In genomic region chr14:21026251-21026987, GRCh38 we compare ENCODE assay signal across 13 cellular contexts. TPM values are rescaled to one million over a fixed set of nuclear protein-coding genes. Genes with fewer than 3 reads are reported as not detected.
A peak's percentile ranks its signal among the peaks of the same experiment; 100 is the strongest.
DNase-seq lines count a peak whose midpoint lies in the region; ATAC-seq, FAIRE-seq and TF ChIP-seq lines count a peak whose summit lies in the region.
"Had no signal": no experiment of that assay in that cellular context is flagged by ENCODE, and none has a peak within 500 bp of the region (broad histone marks: within the 10 kb centered on the region; RNA-seq: fewer than 3 reads in every experiment).

No MANE protein-coding gene starts in this region.

- H3K27ac ChIP-seq in CD8-positive, alpha-beta memory T cell (ENCODE audit: low read depth, low read length), result peak overlapping the region; percentile 29
- H3K27ac ChIP-seq in astrocyte (ENCODE audit: low read depth, low read length), result no peak overlapping the region
- H3K27ac ChIP-seq in kidney (ENCODE audit: low read depth in 2 of 2, low read length in 2 of 2), result peak overlapping the region; percentile 49 to 89
- peak overlapping the region; percentile 89 for H3K27ac ChIP-seq in rectal smooth muscle tissue (ENCODE audit: low read depth, low read length)
- H3K27ac ChIP-seq: SK-N-MC had no signal

- peak overlapping the region in 4 of 8 donors; percentile 26 to 68 (median 61) for H3K27ac Mint-ChIP-seq in CD8-positive, alpha-beta memory T cell
- no peak overlapping the region for H3K27ac Mint-ChIP-seq in astrocyte (ENCODE audit: unreplicated experiment)

- ATAC-seq in HG03378 (IDR thresholded peaks at IDR 0.05; ENCODE audit: unreplicated experiment), result no peak
- no peak for ATAC-seq in GM18867 (IDR thresholded peaks at IDR 0.05; ENCODE audit: unreplicated experiment)

- H3K4me3 ChIP-seq in CD8-positive, alpha-beta memory T cell (ENCODE audit: low read length), result no peak overlapping the region
- H3K4me3 ChIP-seq in astrocyte (ENCODE audit: insufficient read depth, low read depth, low read length) (no peak overlapping the region), kidney (ENCODE audit: low read length in 2 of 2) (peak overlapping the region in 1 of 2 donors; percentile 67), rectal smooth muscle tissue (ENCODE audit: low read length) (peak overlapping the region; percentile 44)

- H3K79me2 ChIP-seq in astrocyte (ENCODE audit: insufficient read depth, low read length), result no peaks in the 10 kb centered on the region

- H4K20me1 ChIP-seq in astrocyte (ENCODE audit: insufficient read depth, low read length), result no peaks in the 10 kb centered on the region

- no peaks in the 10 kb centered on the region for H3K9me3 ChIP-seq in CD8-positive, alpha-beta memory T cell (ENCODE audit: low read length)
- H3K9me3 ChIP-seq in astrocyte (ENCODE audit: insufficient read depth, low read depth, low read length) (no peaks in the 10 kb centered on the region), kidney (ENCODE audit: control insufficient read depth in 1 of 2, low read length in 2 of 2) (no peaks in the 10 kb centered on the region)

- DNase-seq in CD8-positive, alpha-beta memory T cell, result no peak
- DNase-seq in astrocyte (ENCODE audit: low read depth) (no peak), kidney (no peak), NCI-H2227 (lab: John Stamatoyannopoulos, UW; ENCODE audit: unreplicated experiment) (no peak), LoVo (ENCODE audit: low spot score) (no peak)
- DNase-seq: DMS53, NCI-H226 had no signal

- H3K36me3 Mint-ChIP-seq in CD8-positive, alpha-beta memory T cell, result peaks cover 0 to 9% (median 2%) of the 10 kb centered on the region in 3 donors
- peaks cover 5% of the 10 kb centered on the region for H3K36me3 Mint-ChIP-seq in astrocyte (ENCODE audit: low read depth, unreplicated experiment)

- POLR2A ChIA-PET in CD8-positive, alpha-beta memory T cell (lab: Charles Lee), result no interaction called here

- no peak overlapping the region for H3K9ac ChIP-seq in astrocyte (ENCODE audit: low read length)
- H3K9ac ChIP-seq in kidney (ENCODE audit: low read length in 2 of 2), result no peak overlapping the region
- no peak overlapping the region for H3K9ac ChIP-seq in rectal smooth muscle tissue (ENCODE audit: low read length)

- CTCF ChIA-PET in CD8-positive, alpha-beta memory T cell (lab: Charles Lee), result interaction anchor here (0.7 to 1.6 kb wide), 5 partner anchors 12 to 78 kb away, joined by 3 to 6 read pairs (median 4); no protein-coding TSS in a partner anchor

- intact Hi-C loops in kidney (cut with DNase I), result no loop called here

- H3K4me2 ChIP-seq in astrocyte (ENCODE audit: low read length), result peak overlapping the region; percentile 81

- no peaks in the 10 kb centered on the region for H3K9me3 Mint-ChIP-seq in CD8-positive, alpha-beta memory T cell
- peaks cover 5% of the 10 kb centered on the region for H3K9me3 Mint-ChIP-seq in astrocyte (ENCODE audit: unreplicated experiment)

- H3K4me3 Mint-ChIP-seq in CD8-positive, alpha-beta memory T cell, result peak overlapping the region; percentile 53 to 93 (median 89)
- H3K4me3 Mint-ChIP-seq in astrocyte (ENCODE audit: unreplicated experiment), result peak overlapping the region; percentile 59

- FAIRE-seq in astrocyte (lab: Jason Lieb, UNC) (no peak), kidney (lab: Jason Lieb, UNC) (no peak)
- FAIRE-seq: endometrium had no signal

- no peaks in the 10 kb centered on the region for H3K27me3 ChIP-seq in CD8-positive, alpha-beta memory T cell (ENCODE audit: insufficient read depth, low read length, poor library complexity, severe bottlenecking)
- H3K27me3 ChIP-seq in astrocyte (ENCODE audit: insufficient read depth, low read length), result peaks cover 23% of the 10 kb centered on the region
- H3K27me3 ChIP-seq in rectal smooth muscle tissue (ENCODE audit: control insufficient read depth, insufficient read depth, low read length), result no peaks in the 10 kb centered on the region

- H3K36me3 ChIP-seq in CD8-positive, alpha-beta memory T cell (ENCODE audit: insufficient read depth, low read length), result no peaks in the 10 kb centered on the region
- no peaks in the 10 kb centered on the region for H3K36me3 ChIP-seq in astrocyte (ENCODE audit: insufficient read depth, low read length)
- peaks cover 0 to under 1% of the 10 kb centered on the region in 2 donors for H3K36me3 ChIP-seq in kidney (ENCODE audit: control insufficient read depth in 1 of 2, insufficient read depth in 2 of 2, low read length in 2 of 2)
- no peaks in the 10 kb centered on the region for H3K36me3 ChIP-seq in rectal smooth muscle tissue (ENCODE audit: control insufficient read depth, insufficient read depth, low read length)

- peaks cover 20 to 24% (median 23%) of the 10 kb centered on the region in 3 donors for H3K4me1 Mint-ChIP-seq in CD8-positive, alpha-beta memory T cell
- H3K4me1 Mint-ChIP-seq in astrocyte (ENCODE audit: low read depth, unreplicated experiment), result peaks cover 13% of the 10 kb centered on the region

- TF ChIP-seq CTCF in astrocyte (IDR thresholded peaks at IDR 0.05; ENCODE audit: insufficient read depth, low read depth, low read length) (no peak), kidney (IDR thresholded peaks at IDR 0.05; ENCODE audit: borderline replicate concordance, extremely low read depth, insufficient read depth) (no peak)

- peaks cover 13% of the 10 kb centered on the region for H3K4me1 ChIP-seq in CD8-positive, alpha-beta memory T cell (ENCODE audit: insufficient read depth, low read length)
- H3K4me1 ChIP-seq in astrocyte (ENCODE audit: insufficient read depth, low read length), result peaks cover 7% of the 10 kb centered on the region
- peaks cover 5 to 8% of the 10 kb centered on the region in 2 donors for H3K4me1 ChIP-seq in kidney (ENCODE audit: control insufficient read depth in 1 of 2, insufficient read depth in 1 of 2, low read depth in 1 of 2, low read length in 2 of 2)
- H3K4me1 ChIP-seq in rectal smooth muscle tissue (ENCODE audit: control insufficient read depth, insufficient read depth, low read length), result peaks cover 8% of the 10 kb centered on the region

- H3K27me3 Mint-ChIP-seq in CD8-positive, alpha-beta memory T cell, result peaks cover 0 to 8% of the 10 kb centered on the region in 2 donors
- peaks cover 42% of the 10 kb centered on the region for H3K27me3 Mint-ChIP-seq in astrocyte (ENCODE audit: low read depth, unreplicated experiment)

- no peak overlapping the region for H2AFZ ChIP-seq in astrocyte (ENCODE audit: low read depth, low read length)

RNA-seq across cellular contexts. Expression of gene NDRG2, which starts 1.6 kb away (rescaled TPM):
- 1 to 10 TPM; 4.8 to 5.0 TPM for total RNA-seq in CD8-positive, alpha-beta memory T cell
- 19.9 TPM for polyA plus RNA-seq in CD8-positive, alpha-beta memory T cell
- total RNA-seq in astrocyte (11.8 and 12.6 TPM in 2 replicates), kidney (86.2 TPM)
- polyA plus RNA-seq in kidney (ENCODE audit: insufficient read depth, low read depth, low replicate concordance), result 209 TPM

RNA-seq across cellular contexts. Expression of gene TPPP2, which starts 3.6 kb away (rescaled TPM):
- not detected for total RNA-seq in CD8-positive, alpha-beta memory T cell
- not detected for polyA plus RNA-seq in CD8-positive, alpha-beta memory T cell
- not detected in 2 replicates for total RNA-seq in astrocyte
- total RNA-seq in kidney, result not detected
- 1.3 TPM for polyA plus RNA-seq in kidney (ENCODE audit: insufficient read depth, low read depth, low replicate concordance)
- total RNA-seq: mononuclear cell had no signal

RNA-seq across cellular contexts. Expression of gene RNASE13, which starts 8.2 kb away (rescaled TPM):
- total RNA-seq in CD8-positive, alpha-beta memory T cell, result not detected
- not detected for polyA plus RNA-seq in CD8-positive, alpha-beta memory T cell
- not detected in 2 replicates for total RNA-seq in astrocyte
- not detected for total RNA-seq in kidney
- not detected for polyA plus RNA-seq in kidney (ENCODE audit: insufficient read depth, low read depth, low replicate concordance)
- total RNA-seq: mononuclear cell had no signal

RNA-seq across cellular contexts. Expression of gene RNASE7, which starts 15.7 kb away (rescaled TPM):
- total RNA-seq in CD8-positive, alpha-beta memory T cell, result not detected
- polyA plus RNA-seq in CD8-positive, alpha-beta memory T cell, result not detected
- total RNA-seq in astrocyte, result 0.19 TPM in 1 of 2 replicates, not detected in the other
- total RNA-seq in kidney, result not detected
- polyA plus RNA-seq in kidney (ENCODE audit: insufficient read depth, low read depth, low replicate concordance), result not detected
- total RNA-seq: mononuclear cell had no signal

RNA-seq across cellular contexts. Expression of gene SLC39A2, which starts 27.3 kb away (rescaled TPM):
- under 1 TPM in 1 of 2 experiments, not detected in 1; 0.16 TPM for total RNA-seq in CD8-positive, alpha-beta memory T cell
- polyA plus RNA-seq in CD8-positive, alpha-beta memory T cell, result not detected
- total RNA-seq in astrocyte (0.30 TPM in 1 of 2 replicates, not detected in the other), kidney (not detected)
- not detected for polyA plus RNA-seq in kidney (ENCODE audit: insufficient read depth, low read depth, low replicate concordance)
- total RNA-seq: mononuclear cell had no signal
